In the genomic region with DNA sequence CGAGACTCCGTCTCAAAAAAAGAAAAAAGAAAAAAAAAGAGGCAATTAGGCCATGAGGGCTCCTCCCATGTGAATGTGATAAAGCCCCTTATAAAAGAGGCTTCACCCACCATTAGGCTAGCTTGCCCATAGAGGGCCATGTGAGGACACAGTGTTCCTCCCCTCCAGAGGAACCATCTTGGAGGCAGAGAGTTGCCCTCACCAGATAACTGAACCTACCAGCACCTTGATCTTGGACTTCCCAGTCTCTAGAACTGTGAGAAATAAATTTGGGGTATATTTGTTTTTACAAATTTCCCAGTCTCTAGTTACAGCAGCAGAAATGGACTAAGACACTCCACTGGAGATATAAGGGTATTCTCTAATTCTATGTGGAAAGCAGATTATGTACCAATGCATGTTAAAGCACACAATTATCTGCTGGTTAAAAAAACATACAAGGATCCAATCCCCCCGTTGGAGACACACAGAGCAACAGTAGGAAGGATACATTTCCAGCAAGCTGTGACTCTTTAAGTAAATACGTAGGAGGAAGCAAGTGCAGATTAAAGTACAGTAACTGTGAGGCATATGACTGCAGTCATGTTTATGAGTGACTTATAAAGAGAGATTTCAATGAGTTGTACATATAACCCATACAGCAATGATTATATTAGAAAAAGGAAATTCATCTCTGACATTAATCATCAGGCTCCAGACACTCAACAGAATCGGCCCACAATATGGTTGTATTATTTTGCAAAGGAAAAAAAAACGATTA, we compare ENCODE assay signal across 14 cellular contexts. TPM values are rescaled to one million over a fixed set of nuclear protein-coding genes. Genes with fewer than 3 reads are reported as not detected.
DNase-seq lines count a peak whose midpoint lies in the region; ATAC-seq, FAIRE-seq and TF ChIP-seq lines count a peak whose summit lies in the region.
"Had no signal": no experiment of that assay in that cellular context is flagged by ENCODE, and none has a peak within 500 bp of the region (broad histone marks: within the 10 kb centered on the region; RNA-seq: fewer than 3 reads in every experiment).

No MANE protein-coding gene starts in this region.

- ATAC-seq in GM19395 (IDR thresholded peaks at IDR 0.05; ENCODE audit: unreplicated experiment) (peak; percentile 76), HG03442 (IDR thresholded peaks at IDR 0.05; ENCODE audit: unreplicated experiment) (peak; percentile 55), pancreas (peak; percentile 85 to 91 (median 85)), HG03045 (IDR thresholded peaks at IDR 0.05; ENCODE audit: unreplicated experiment) (no peak)

- peak; percentile 87 for FAIRE-seq in pancreas (lab: Jason Lieb, UNC)
- FAIRE-seq: H1 had no signal

- 32 to 35% methylated on average over 6 of the region's 6 CpGs for WGBS in pancreas, 2 donors

- intact Hi-C loops in pancreas (cut with DNase I) = no loop called here

- H3K36me3 ChIP-seq in pancreas = no peaks in the 10 kb centered on the region
- H3K36me3 ChIP-seq: ascending aorta had no signal

- H3K4me1 ChIP-seq in pancreas = peaks cover 41 to 65% (median 53%) of the 10 kb centered on the region in 3 donors

- H3K4me3 ChIP-seq in choroid plexus epithelial cell (ENCODE audit: low read depth, low read length) = no peak overlapping the region
- H3K4me3 ChIP-seq in pancreas = no peak overlapping the region
- H3K4me3 ChIP-seq: ascending aorta had no signal

- H3K27ac ChIP-seq in pancreas = peak overlapping the region; percentile 23 to 89 (median 69)
- H3K27ac ChIP-seq: ascending aorta, parathyroid adenoma had no signal

- TF ChIP-seq CTCF in choroid plexus epithelial cell (conservative IDR thresholded peaks at IDR 0.05; ENCODE audit: low read depth, low read length) (no peak), pancreas (IDR thresholded peaks at IDR 0.05) (no peak)

- H3K27me3 ChIP-seq in pancreas = no peaks in the 10 kb centered on the region
- H3K27me3 ChIP-seq: ascending aorta had no signal

- no peaks in the 10 kb centered on the region for H3K9me3 ChIP-seq in pancreas
- H3K9me3 ChIP-seq: ascending aorta had no signal

- DNase-seq in choroid plexus epithelial cell (ENCODE audit: low read depth) (peak; percentile 73), pancreas (no peak), GOT3 (lab: John Stamatoyannopoulos, UW) (no peak), NCI-H226 (no peak), 8988T (no peak)
- DNase-seq: DND-41, hypothalamus had no signal

RNA-seq across cellular contexts. Expression of gene SH3RF1, which starts 21.4 kb away (rescaled TPM):
- total RNA-seq in pancreas = 10 to 100 TPM; 10.2 to 30.6 (median 15.1) TPM
- polyA plus RNA-seq in pancreas = 1 to 10 TPM; 4.0 to 5.6 TPM
- total RNA-seq: OCI-LY7 had no signal
